In genomic region chr7:5590596-5591546, GRCh38 we compare ENCODE assay signal across 13 cellular contexts. TPM values are rescaled to one million over a fixed set of nuclear protein-coding genes. Genes with fewer than 3 reads are reported as not detected.
DNase-seq lines count a peak whose midpoint lies in the region; ATAC-seq and TF ChIP-seq lines count a peak whose summit lies in the region.
"Had no signal": no experiment of that assay in that cellular context is flagged by ENCODE, and none has a peak within 500 bp of the region (broad histone marks: within the 10 kb centered on the region; RNA-seq: fewer than 3 reads in every experiment).

No MANE protein-coding gene starts in this region.

- H3K27me3 Mint-ChIP-seq in activated naive CD8-positive, alpha-beta T cell: no peaks in the 10 kb centered on the region
- H3K27me3 Mint-ChIP-seq in activated naive CD8-positive, alpha-beta T cell treated with anti-CD3 and anti-CD28 coated beads, Interleukin-2, amount 50 U/mL, for 24 hours: peaks cover 26% of the 10 kb centered on the region
- H3K27me3 Mint-ChIP-seq in type B pancreatic cell: peaks cover 17% of the 10 kb centered on the region

- no peak for DNase-seq in activated naive CD8-positive, alpha-beta T cell treated with anti-CD3 and anti-CD28 coated beads, Interleukin-2, amount 50 U/mL, for 24 hours
- DNase-seq in ascending aorta (ENCODE audit: low spot score in 2 of 2) (no peak), type B pancreatic cell (ENCODE audit: extremely low spot score, unreplicated experiment) (no peak), NCI-H1105 (lab: John Stamatoyannopoulos, UW) (no peak), AML-193 (lab: John Stamatoyannopoulos, UW) (no peak), GDM1 (lab: John Stamatoyannopoulos, UW) (no peak)
- DNase-seq: activated CD8-positive, alpha-beta T cell treated with anti-CD3 and anti-CD28 coated beads, Interleukin-2, amount 10 ng/mL, durations not matched to agents 7 days and 5 days; NCI-H82; stimulated activated naive CD4-positive, alpha-beta T cell treated with Interleukin-2 at 50 U/mL for 16 hours had no signal

- ATAC-seq in activated naive CD8-positive, alpha-beta T cell treated with anti-CD3 and anti-CD28 coated beads, Interleukin-2, amount 50 U/mL, for 24 hours: no peak
- ATAC-seq: activated CD8-positive, alpha-beta T cell treated with anti-CD3 and anti-CD28 coated beads, Interleukin-2, amount 10 ng/mL, durations not matched to agents 7 days and 5 days had no signal

- peaks cover 14% of the 10 kb centered on the region for H3K4me1 Mint-ChIP-seq in activated naive CD8-positive, alpha-beta T cell (ENCODE audit: low read depth)
- peaks cover 18% of the 10 kb centered on the region for H3K4me1 Mint-ChIP-seq in activated naive CD8-positive, alpha-beta T cell treated with anti-CD3 and anti-CD28 coated beads, Interleukin-2, amount 50 U/mL, for 24 hours
- H3K4me1 Mint-ChIP-seq in type B pancreatic cell (ENCODE audit: unreplicated experiment): peaks cover 8% of the 10 kb centered on the region

- H3K4me1 ChIP-seq in ascending aorta: peaks cover 2 to 15% of the 10 kb centered on the region in 2 donors

- no peaks in the 10 kb centered on the region for H3K36me3 ChIP-seq in ascending aorta
- H3K36me3 ChIP-seq: neutrophil had no signal

- no peak for TF ChIP-seq CTCF in ascending aorta (IDR thresholded peaks at IDR 0.05)
- TF ChIP-seq CTCF in type B pancreatic cell (conservative IDR thresholded peaks at IDR 0.05): no peak

- H3K4me3 ChIP-seq in ascending aorta: peak overlapping the region in 1 of 2 donors; percentile 77

- H3K27ac Mint-ChIP-seq in activated naive CD8-positive, alpha-beta T cell: no peak overlapping the region
- H3K27ac Mint-ChIP-seq in activated naive CD8-positive, alpha-beta T cell treated with anti-CD3 and anti-CD28 coated beads, Interleukin-2, amount 50 U/mL, for 24 hours: no peak overlapping the region
- peak overlapping the region; percentile 70 for H3K27ac Mint-ChIP-seq in type B pancreatic cell
- H3K27ac Mint-ChIP-seq: activated CD8-positive, alpha-beta T cell treated with anti-CD3 and anti-CD28 coated beads, Interleukin-2, amount 10 ng/mL, durations not matched to agents 7 days and 5 days had no signal

- H3K36me3 Mint-ChIP-seq in activated naive CD8-positive, alpha-beta T cell: no peaks in the 10 kb centered on the region
- H3K36me3 Mint-ChIP-seq in activated naive CD8-positive, alpha-beta T cell treated with anti-CD3 and anti-CD28 coated beads, Interleukin-2, amount 50 U/mL, for 24 hours (ENCODE audit: low read depth): no peaks in the 10 kb centered on the region
- H3K36me3 Mint-ChIP-seq in type B pancreatic cell: peaks cover 4% of the 10 kb centered on the region

- no peaks in the 10 kb centered on the region for H3K9me3 Mint-ChIP-seq in activated naive CD8-positive, alpha-beta T cell (ENCODE audit: low read depth)
- H3K9me3 Mint-ChIP-seq in activated naive CD8-positive, alpha-beta T cell treated with anti-CD3 and anti-CD28 coated beads, Interleukin-2, amount 50 U/mL, for 24 hours: no peaks in the 10 kb centered on the region
- H3K9me3 Mint-ChIP-seq in type B pancreatic cell: no peaks in the 10 kb centered on the region

- peak overlapping the region; percentile 32 for H3K4me3 Mint-ChIP-seq in activated naive CD8-positive, alpha-beta T cell
- H3K4me3 Mint-ChIP-seq in activated naive CD8-positive, alpha-beta T cell treated with anti-CD3 and anti-CD28 coated beads, Interleukin-2, amount 50 U/mL, for 24 hours: no peak overlapping the region
- H3K4me3 Mint-ChIP-seq in type B pancreatic cell: peak overlapping the region; percentile 78
- H3K4me3 Mint-ChIP-seq: activated CD8-positive, alpha-beta T cell treated with anti-CD3 and anti-CD28 coated beads, Interleukin-2, amount 10 ng/mL, durations not matched to agents 7 days and 5 days had no signal

- no peaks in the 10 kb centered on the region for H3K27me3 ChIP-seq in ascending aorta
- H3K27me3 ChIP-seq in layer of hippocampus (ENCODE audit: control insufficient read depth, insufficient read depth, low read length): no peaks in the 10 kb centered on the region

- H3K27ac ChIP-seq in ascending aorta: peak overlapping the region; percentile 54 to 87
- peak overlapping the region; percentile 83 for H3K27ac ChIP-seq in layer of hippocampus (ENCODE audit: low read depth, low read length)
- H3K27ac ChIP-seq: epithelial cell of prostate, neutrophil had no signal

- no peaks in the 10 kb centered on the region for H3K9me3 ChIP-seq in ascending aorta
- H3K9me3 ChIP-seq: neutrophil had no signal

- intact Hi-C loops in ascending aorta (cut with DNase I): no loop called here

RNA-seq across cellular contexts. Expression of gene FSCN1, which starts 1.7 kb away (rescaled TPM):
- total RNA-seq in ascending aorta: 129 TPM
- total RNA-seq in type B pancreatic cell (ENCODE audit: low replicate concordance): 25.3 and 223 TPM in 2 replicates
